ENCODE assay signal across 9 cellular contexts in genomic region chr17:29929006-29929543, GRCh38. TPM values are rescaled to one million over a fixed set of nuclear protein-coding genes. Genes with fewer than 3 reads are reported as not detected.
DNase-seq lines count a peak whose midpoint lies in the region; ATAC-seq and TF ChIP-seq lines count a peak whose summit lies in the region.
"Had no signal": no experiment of that assay in that cellular context is flagged by ENCODE, and none has a peak within 500 bp of the region (broad histone marks: within the 10 kb centered on the region; RNA-seq: fewer than 3 reads in every experiment).

No MANE protein-coding gene starts in this region.

- WGBS in suprapubic skin: 1% methylated on average over 13 of the region's 13 CpGs

- CTCF ChIA-PET in MCF 10A (lab: Yijun Ruan, JAX): interaction anchor here (0.6 to 9.6 kb wide), 5 partner anchors 56 to 290 kb away, joined by 3 to 323 read pairs (median 43); no protein-coding TSS in a partner anchor

- no peak overlapping the region for H3K4me3 Mint-ChIP-seq in MCF 10A (ENCODE audit: unreplicated experiment)
- H3K4me3 Mint-ChIP-seq: nephron had no signal

- peak overlapping the region; percentile 91 for H3K27ac ChIP-seq in suprapubic skin

- H3K4me1 Mint-ChIP-seq in MCF 10A (ENCODE audit: insufficient read depth, unreplicated experiment): peaks cover 29% of the 10 kb centered on the region

- intact Hi-C loops in MCF 10A (cut with micrococcal nuclease): no loop called here

- TF ChIP-seq CTCF in AG10803 (conservative IDR thresholded peaks at IDR 0.05; ENCODE audit: low read length) (no peak), MCF 10A (IDR thresholded peaks at IDR 0.05; ENCODE audit: unreplicated experiment) (no peak), suprapubic skin (IDR thresholded peaks at IDR 0.05) (no peak), GM10266 (IDR thresholded peaks at IDR 0.05; ENCODE audit: control insufficient read depth, insufficient read depth, low read depth, missing control alignments) (no peak)

- POLR2A ChIA-PET in MCF 10A (lab: Yijun Ruan, JAX): interaction anchor here (0.7 to 4.9 kb wide), 17 partner anchors 10 to 341 kb away, joined by 3 to 49 read pairs (median 5); partner anchors contain the start of gene ANKRD13B

- H3K4me3 ChIP-seq in AG10803 (ENCODE audit: low read length) (peak overlapping the region; percentile 95), suprapubic skin (peak overlapping the region; percentile 93)

- no peak for TF ChIP-seq EP300 in suprapubic skin (IDR thresholded peaks at IDR 0.05)

- H3K27ac Mint-ChIP-seq in MCF 10A (ENCODE audit: low read depth, unreplicated experiment): peak overlapping the region; percentile 57

- no peak for DNase-seq in AG10803 (ENCODE audit: low read depth)
- peak; percentile 39 for DNase-seq in NCI-H82 treated with DMSO at 0.1 percent for 48 hours (lab: John Stamatoyannopoulos, UW; ENCODE audit: unreplicated experiment)
- DNase-seq in MCF 10A (ENCODE audit: unreplicated experiment): peak; percentile 57
- DNase-seq in kidney glomerular epithelial cell (lab: John Stamatoyannopoulos, UW): peak; percentile 51
- DNase-seq in suprapubic skin (ENCODE audit: low spot score in 2 of 2): no peak
- no peak for DNase-seq in GM10266 (ENCODE audit: extremely low spot score)

- ATAC-seq in GM21717 (IDR thresholded peaks at IDR 0.05; ENCODE audit: unreplicated experiment) (peak; percentile 7), HG03520 (IDR thresholded peaks at IDR 0.05; ENCODE audit: unreplicated experiment) (no peak)

- no peaks in the 10 kb centered on the region for H3K36me3 ChIP-seq in suprapubic skin

- H3K27me3 ChIP-seq in suprapubic skin: no peaks in the 10 kb centered on the region

- no peaks in the 10 kb centered on the region for H3K27me3 Mint-ChIP-seq in MCF 10A (ENCODE audit: insufficient read depth, unreplicated experiment)

- H3K9me3 Mint-ChIP-seq in MCF 10A (ENCODE audit: unreplicated experiment): no peaks in the 10 kb centered on the region
- H3K9me3 Mint-ChIP-seq: nephron had no signal

- no peaks in the 10 kb centered on the region for H3K36me3 Mint-ChIP-seq in MCF 10A (ENCODE audit: insufficient read depth, unreplicated experiment)

- H3K4me1 ChIP-seq in suprapubic skin: peaks cover 33% of the 10 kb centered on the region

- TF ChIP-seq POLR2A in suprapubic skin (IDR thresholded peaks at IDR 0.05): no peak

- no TSS peak for BruUV-seq in MCF 10A (replicated peaks; lab: Mats Ljungman, UMichigan)

- H3K9me3 ChIP-seq in suprapubic skin: no peaks in the 10 kb centered on the region

RNA-seq across cellular contexts. Expression of gene SSH2, which starts 1.0 kb away (rescaled TPM):
- total RNA-seq in MCF 10A (2022) (19.3 and 21.9 TPM in 2 replicates), suprapubic skin (10 to 100 TPM; 14.7 to 33.6 (median 22.2) TPM)

RNA-seq across cellular contexts. Expression of gene EFCAB5, which starts 12.4 kb away (rescaled TPM):
- total RNA-seq in MCF 10A (2022) (0.10 and 0.96 TPM in 2 replicates), suprapubic skin (under 1 TPM in 3 of 4 donors, not detected in 1; 0.13 to 0.21 (median 0.16) TPM)

Comparison
In these comparisons a context has a peak if more than half of its experiments do, and no peak if none do; other contexts are left out.
1. DNase-seq: peak in NCI-H82 treated with DMSO at 0.1 percent for 48 hours (single experiment), MCF 10A (single experiment) and kidney glomerular epithelial cell (single experiment); none in AG10803 (single experiment), suprapubic skin (0 of 2) and GM10266 (single experiment).